ENCODE assay signal across 1 cellular context in genomic region chr6:146546440-146546839, GRCh38.
TF ChIP-seq lines count a peak whose summit lies in the region.

No MANE protein-coding gene starts in this region.

TF ChIP-seq in GM23338, 12 proteins besides CTCF, POLR2A, EP300 and RAD21 (continued from another document):
- TF ChIP-seq ZNF462 (CRISPR knock-in tag; IDR thresholded peaks at IDR 0.05) (no peak), POLR2AphosphoS5 (IDR thresholded peaks at IDR 0.05; ENCODE audit: low read depth) (no peak), NANOG (IDR thresholded peaks at IDR 0.05; ENCODE audit: borderline replicate concordance) (no peak), CREB1 (CRISPR knock-in tag; IDR thresholded peaks at IDR 0.05; ENCODE audit: low read depth) (no peak), EZH2phosphoT487 (IDR thresholded peaks at IDR 0.05; ENCODE audit: unreplicated experiment) (no peak), JUNB (IDR thresholded peaks at IDR 0.05; ENCODE audit: unreplicated experiment) (no peak), REST (IDR thresholded peaks at IDR 0.05; ENCODE audit: unreplicated experiment) (no peak), EZH2 (IDR thresholded peaks at IDR 0.05; ENCODE audit: low read depth, unreplicated experiment) (no peak)
